In the genomic region with DNA sequence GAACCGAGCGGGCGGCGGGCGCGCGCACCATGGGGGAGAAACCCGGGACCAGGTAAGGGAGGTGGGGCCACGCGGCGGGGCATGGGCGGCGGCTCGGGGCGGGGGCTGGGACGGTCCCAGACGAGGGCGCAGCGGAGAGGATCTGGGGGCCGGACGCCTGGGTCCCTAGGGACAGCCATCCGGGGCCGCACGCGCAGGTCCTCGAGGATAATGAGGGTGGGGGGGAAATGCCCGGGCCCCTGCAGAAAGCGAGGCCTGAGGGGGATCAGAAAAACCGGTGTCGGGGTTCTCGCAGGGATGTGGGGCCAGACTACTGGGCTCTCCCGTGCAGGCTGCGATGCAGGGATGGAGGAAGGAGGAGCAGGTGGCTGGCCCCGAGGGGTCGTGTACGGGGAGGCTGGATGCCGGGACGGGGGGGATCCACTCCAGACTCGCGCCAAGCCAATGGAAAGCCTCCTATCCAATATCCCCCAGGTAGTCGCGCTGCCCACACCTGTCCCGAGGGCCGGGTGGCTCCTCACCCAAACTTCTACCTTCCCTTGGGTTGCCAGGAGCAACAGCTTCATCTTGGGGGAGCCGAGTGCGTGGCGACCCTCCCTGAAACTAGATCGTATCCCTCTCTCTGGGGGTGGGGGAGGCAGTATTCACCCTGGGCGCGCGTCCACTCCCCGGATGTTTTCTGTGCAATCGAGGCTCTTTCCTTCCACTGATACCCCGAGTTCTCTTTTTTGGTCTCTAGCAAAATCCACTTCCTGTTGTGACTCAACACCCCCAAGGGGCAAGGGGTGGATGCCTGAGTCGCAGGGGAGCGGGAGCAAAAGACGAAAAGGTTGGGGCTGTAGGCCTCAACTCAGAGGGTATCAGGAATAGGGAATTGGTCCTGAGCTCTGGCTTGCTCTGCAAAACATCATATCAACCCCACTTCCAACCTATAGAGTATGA, we compare ENCODE assay signal across 8 cellular contexts. TPM values are rescaled to one million over a fixed set of nuclear protein-coding genes. Genes with fewer than 3 reads are reported as not detected.
DNase-seq lines count a peak whose midpoint lies in the region; ATAC-seq and TF ChIP-seq lines count a peak whose summit lies in the region.

No MANE protein-coding gene starts in this region.

- H3K4me1 ChIP-seq in Loucy (ENCODE audit: insufficient read depth, low read length, poor library complexity, severe bottlenecking) = peaks cover 44% of the 10 kb centered on the region
- peaks cover 3% of the 10 kb centered on the region for H3K4me1 ChIP-seq in neural progenitor cell

- no peaks in the 10 kb centered on the region for H3K9me3 Mint-ChIP-seq in neural progenitor cell

- H3K4me1 Mint-ChIP-seq in neural progenitor cell = peaks cover 18% of the 10 kb centered on the region

- H3K27ac ChIP-seq in neural progenitor cell = no peak overlapping the region

- H4K20me1 ChIP-seq in Loucy (ENCODE audit: insufficient read depth, low read length, poor library complexity, severe bottlenecking) (peaks cover 3% of the 10 kb centered on the region), neural progenitor cell (ENCODE audit: low read depth) (peaks cover 10% of the 10 kb centered on the region)

- no peak overlapping the region for H3K27ac Mint-ChIP-seq in neural progenitor cell

- no peaks in the 10 kb centered on the region for H3K27me3 ChIP-seq in Loucy (ENCODE audit: insufficient read depth, low read length, poor library complexity, severe bottlenecking)
- H3K27me3 ChIP-seq in neural progenitor cell = no peaks in the 10 kb centered on the region

- peak overlapping the region; percentile 97 for H3K4me2 ChIP-seq in Loucy (ENCODE audit: low read depth, low read length, poor library complexity, severe bottlenecking)
- peak overlapping the region; percentile 98 for H3K4me2 ChIP-seq in neural progenitor cell

- H3F3A ChIP-seq in Loucy (ENCODE audit: low read depth) = peaks cover 3% of the 10 kb centered on the region; the same call in 1 of the 2 replicates
- peaks cover 15% of the 10 kb centered on the region for H3F3A ChIP-seq in neural progenitor cell (ENCODE audit: low read depth)

- H3K9me3 ChIP-seq in Loucy (ENCODE audit: insufficient read depth, low read depth, low read length) = no peaks in the 10 kb centered on the region
- H3K9me3 ChIP-seq in neural progenitor cell (ENCODE audit: low read depth) = no peaks in the 10 kb centered on the region

- no peaks in the 10 kb centered on the region for H3K9me2 ChIP-seq in Loucy (replicated peaks; ENCODE audit: low read depth, low read length)

- TF ChIP-seq POLR2A in GM18505 (IDR thresholded peaks at IDR 0.05; ENCODE audit: borderline replicate concordance, extremely low read depth, insufficient read depth, insufficient read length) = peak; percentile 8

- H3K4me3 ChIP-seq in Loucy (ENCODE audit: low read length, poor library complexity, severe bottlenecking) (peak overlapping the region; percentile 80), epithelial cell of proximal tubule (ENCODE audit: low read depth, low read length) (peak overlapping the region; percentile 67), neural progenitor cell (peak overlapping the region; percentile 89)

- H2AFZ ChIP-seq in Loucy (ENCODE audit: low read length) (peak overlapping the region; percentile 75), neural progenitor cell (replicated peaks) (peak overlapping the region; percentile 83)

- no peak for TF ChIP-seq CTCF in Loucy (conservative IDR thresholded peaks at IDR 0.05; ENCODE audit: low read length)
- TF ChIP-seq CTCF in epithelial cell of proximal tubule (conservative IDR thresholded peaks at IDR 0.05; ENCODE audit: low read depth, low read length) = no peak
- TF ChIP-seq CTCF in neural progenitor cell (IDR thresholded peaks at IDR 0.05) = no peak

- no peaks in the 10 kb centered on the region for H3K36me3 ChIP-seq in Loucy (ENCODE audit: insufficient read depth, low read length)
- H3K36me3 ChIP-seq in neural progenitor cell = no peaks in the 10 kb centered on the region

- H3K36me3 Mint-ChIP-seq in neural progenitor cell = no peaks in the 10 kb centered on the region

- H3K9ac ChIP-seq in Loucy (ENCODE audit: low read depth, low read length, poor library complexity, severe bottlenecking) (peak overlapping the region; percentile 93), neural progenitor cell (peak overlapping the region; percentile 24)

- peaks cover 46% of the 10 kb centered on the region for H3K79me2 ChIP-seq in Loucy (ENCODE audit: insufficient read depth, low read length)
- peaks cover 27% of the 10 kb centered on the region for H3K79me2 ChIP-seq in neural progenitor cell (ENCODE audit: low read depth)

- H3K4me3 Mint-ChIP-seq in neural progenitor cell = peak overlapping the region; percentile 86

- DNase-seq in activated CD8-positive, alpha-beta memory T cell treated with anti-CD3 and anti-CD28 coated beads for 24 hours = peak; percentile 76
- DNase-seq in epithelial cell of proximal tubule (ENCODE audit: low read depth) (no peak), neural progenitor cell (ENCODE audit: low spot score) (no peak), NCI-H2171 treated with DMSO at 0.1 percent for 48 hours (lab: John Stamatoyannopoulos, UW) (no peak), LoVo (ENCODE audit: low spot score) (no peak)

- H3K27me3 Mint-ChIP-seq in neural progenitor cell (ENCODE audit: insufficient read depth, low read depth) = peaks cover 3% of the 10 kb centered on the region

- ATAC-seq in GM18505 (IDR thresholded peaks at IDR 0.05; ENCODE audit: unreplicated experiment) = peak; percentile 4
- no peak for ATAC-seq in GM19023 (IDR thresholded peaks at IDR 0.05; ENCODE audit: unreplicated experiment)

RNA-seq across cellular contexts. Expression of a gene that starts 0.5 kb away (rescaled TPM):
- 19.9 and 20.0 TPM in 2 replicates for total RNA-seq in epithelial cell of proximal tubule
- total RNA-seq in neural progenitor cell (ENCODE audit: low replicate concordance) = 33.3 and 64.9 TPM in 2 replicates

RNA-seq across cellular contexts. Expression of a gene that starts 7.0 kb away (rescaled TPM):
- total RNA-seq in epithelial cell of proximal tubule (25.8 and 55.9 TPM in 2 replicates), neural progenitor cell (ENCODE audit: low replicate concordance) (22.4 and 38.1 TPM in 2 replicates)

RNA-seq across cellular contexts. Expression of a gene that starts 20.3 kb away (rescaled TPM):
- total RNA-seq in epithelial cell of proximal tubule = 26.6 and 27.2 TPM in 2 replicates
- 27.3 and 31.6 TPM in 2 replicates for total RNA-seq in neural progenitor cell (ENCODE audit: low replicate concordance)

RNA-seq across cellular contexts. Expression of a gene that starts 28.7 kb away (rescaled TPM):
- total RNA-seq in epithelial cell of proximal tubule (0.36 and 1.5 TPM in 2 replicates), neural progenitor cell (ENCODE audit: low replicate concordance) (not detected in 2 replicates)

RNA-seq across cellular contexts. Expression of a gene that starts 28.8 kb away (rescaled TPM):
- total RNA-seq in epithelial cell of proximal tubule = 19.0 and 32.3 TPM in 2 replicates
- total RNA-seq in neural progenitor cell (ENCODE audit: low replicate concordance) = 0.21 and 0.43 TPM in 2 replicates
